In the genomic region with DNA sequence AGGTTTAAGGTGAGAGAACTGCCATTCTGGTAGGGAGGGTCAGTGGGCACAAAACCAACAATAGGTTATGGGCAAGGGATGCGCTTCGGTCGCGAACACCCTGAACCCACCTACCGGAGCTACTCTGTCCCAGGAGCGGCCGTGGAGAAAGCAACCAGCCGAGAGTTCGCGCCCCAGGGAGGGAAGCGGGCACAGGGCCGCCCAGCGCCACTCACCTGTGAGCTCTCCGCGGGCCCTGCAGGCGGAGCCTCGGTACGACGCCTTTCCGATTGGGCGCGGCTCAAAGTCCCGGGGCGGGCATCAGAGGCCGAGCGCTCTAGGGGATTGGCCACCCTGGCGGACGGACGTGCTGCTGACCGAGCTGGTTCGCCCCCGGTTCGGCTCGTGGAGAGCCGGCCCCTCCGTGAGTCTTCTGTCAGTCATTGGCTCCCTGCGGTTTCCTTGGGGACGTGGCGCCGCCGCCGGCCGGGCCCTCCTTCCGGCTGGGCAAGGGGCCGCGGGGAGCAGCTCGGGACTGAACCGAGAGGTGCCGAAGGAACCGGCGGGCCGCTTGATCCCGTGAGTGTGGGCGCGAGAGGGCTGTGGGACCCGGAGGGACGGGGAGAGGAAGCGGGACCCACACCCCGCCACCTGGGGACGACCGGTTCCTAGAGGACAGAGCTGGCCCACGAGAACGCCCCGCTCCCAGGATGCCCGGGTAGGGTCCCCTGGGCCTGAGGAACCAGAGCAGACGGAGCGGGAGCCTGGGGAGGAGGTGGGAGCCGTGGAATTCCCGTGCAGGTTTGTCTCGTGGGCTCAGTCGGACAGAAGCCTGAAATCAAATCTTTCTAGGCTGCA, we compare ENCODE assay signal across 1 cellular context.
TF ChIP-seq lines count a peak whose summit lies in the region.

A gene with protein sequence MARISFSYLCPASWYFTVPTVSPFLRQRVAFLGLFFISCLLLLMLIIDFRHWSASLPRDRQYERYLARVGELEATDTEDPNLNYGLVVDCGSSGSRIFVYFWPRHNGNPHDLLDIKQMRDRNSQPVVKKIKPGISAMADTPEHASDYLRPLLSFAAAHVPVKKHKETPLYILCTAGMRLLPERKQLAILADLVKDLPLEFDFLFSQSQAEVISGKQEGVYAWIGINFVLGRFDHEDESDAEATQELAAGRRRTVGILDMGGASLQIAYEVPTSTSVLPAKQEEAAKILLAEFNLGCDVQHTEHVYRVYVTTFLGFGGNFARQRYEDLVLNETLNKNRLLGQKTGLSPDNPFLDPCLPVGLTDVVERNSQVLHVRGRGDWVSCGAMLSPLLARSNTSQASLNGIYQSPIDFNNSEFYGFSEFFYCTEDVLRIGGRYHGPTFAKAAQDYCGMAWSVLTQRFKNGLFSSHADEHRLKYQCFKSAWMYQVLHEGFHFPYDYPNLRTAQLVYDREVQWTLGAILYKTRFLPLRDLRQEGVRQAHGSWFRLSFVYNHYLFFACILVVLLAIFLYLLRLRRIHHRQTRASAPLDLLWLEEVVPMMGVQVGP (plus strand): TSS at position 479 of the 837 bp plus-strand sequence. CDS start 448 bp downstream, outside the sequence.

TF ChIP-seq in A549, 52 proteins besides CTCF, POLR2A, EP300 and RAD21 (continued from another document):
- TF ChIP-seq TFCP2L1 (CRISPR knock-in tag; IDR thresholded peaks at IDR 0.05) = 0 out of 2 replicates have a peak, but pooled peaks have one; percentile 57
- TF ChIP-seq, protein P1, sequence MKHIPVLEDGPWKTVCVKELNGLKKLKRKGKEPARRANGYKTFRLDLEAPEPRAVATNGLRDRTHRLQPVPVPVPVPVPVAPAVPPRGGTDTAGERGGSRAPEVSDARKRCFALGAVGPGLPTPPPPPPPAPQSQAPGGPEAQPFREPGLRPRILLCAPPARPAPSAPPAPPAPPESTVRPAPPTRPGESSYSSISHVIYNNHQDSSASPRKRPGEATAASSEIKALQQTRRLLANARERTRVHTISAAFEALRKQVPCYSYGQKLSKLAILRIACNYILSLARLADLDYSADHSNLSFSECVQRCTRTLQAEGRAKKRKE (CRISPR knock-in tag; IDR thresholded peaks at IDR 0.05; ENCODE audit: low read depth) = no peak
- TF ChIP-seq JUN (IDR thresholded peaks at IDR 0.05) = 0 out of 5 replicates have a peak, but pooled peaks of 1 of the 2 experiments have one; percentile 34
- no peak for TF ChIP-seq BHLHE40 (IDR thresholded peaks at IDR 0.05; ENCODE audit: low read depth, low read length)
- no peak for TF ChIP-seq ZFP36 (IDR thresholded peaks at IDR 0.05; ENCODE audit: borderline replicate concordance, partially characterized antibody)
- TF ChIP-seq CEBPB (IDR thresholded peaks at IDR 0.05) = no peak
- TF ChIP-seq, protein P2, sequence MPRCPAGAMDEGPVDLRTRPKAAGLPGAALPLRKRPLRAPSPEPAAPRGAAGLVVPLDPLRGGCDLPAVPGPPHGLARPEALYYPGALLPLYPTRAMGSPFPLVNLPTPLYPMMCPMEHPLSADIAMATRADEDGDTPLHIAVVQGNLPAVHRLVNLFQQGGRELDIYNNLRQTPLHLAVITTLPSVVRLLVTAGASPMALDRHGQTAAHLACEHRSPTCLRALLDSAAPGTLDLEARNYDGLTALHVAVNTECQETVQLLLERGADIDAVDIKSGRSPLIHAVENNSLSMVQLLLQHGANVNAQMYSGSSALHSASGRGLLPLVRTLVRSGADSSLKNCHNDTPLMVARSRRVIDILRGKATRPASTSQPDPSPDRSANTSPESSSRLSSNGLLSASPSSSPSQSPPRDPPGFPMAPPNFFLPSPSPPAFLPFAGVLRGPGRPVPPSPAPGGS (IDR thresholded peaks at IDR 0.05) = 0 out of 3 replicates have a peak, but pooled peaks have one; percentile 30
- TF ChIP-seq CHD2 (IDR thresholded peaks at IDR 0.05; ENCODE audit: low read length, partially characterized antibody) = no peak
- TF ChIP-seq PHF8 (IDR thresholded peaks at IDR 0.05; ENCODE audit: borderline replicate concordance, low read depth) = peak; percentile 20; the same call in 1 of the 2 replicates
- TF ChIP-seq JUNB (IDR thresholded peaks at IDR 0.05) = no peak
- TF ChIP-seq, protein P3, sequence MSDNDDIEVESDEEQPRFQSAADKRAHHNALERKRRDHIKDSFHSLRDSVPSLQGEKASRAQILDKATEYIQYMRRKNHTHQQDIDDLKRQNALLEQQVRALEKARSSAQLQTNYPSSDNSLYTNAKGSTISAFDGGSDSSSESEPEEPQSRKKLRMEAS (IDR thresholded peaks at IDR 0.05) = peak; percentile 66
- no peak for TF ChIP-seq MAZ (IDR thresholded peaks at IDR 0.05; ENCODE audit: borderline replicate concordance, low read depth, low read length)
- TF ChIP-seq NPAS2 (CRISPR knock-in tag; IDR thresholded peaks at IDR 0.05; ENCODE audit: borderline replicate concordance) = no peak
- TF ChIP-seq NR3C1 (IDR thresholded peaks at IDR 0.05) = no peak
- no peak for TF ChIP-seq KDM5A (IDR thresholded peaks at IDR 0.05)
- no peak for TF ChIP-seq RCOR1 (IDR thresholded peaks at IDR 0.05; ENCODE audit: low read depth, low read length)
- no peak for TF ChIP-seq SMC3 (IDR thresholded peaks at IDR 0.05)
- no peak for TF ChIP-seq EHF (CRISPR knock-in tag; IDR thresholded peaks at IDR 0.05)
- TF ChIP-seq ZNF302 (CRISPR knock-in tag; IDR thresholded peaks at IDR 0.05) = no peak
- no peak for TF ChIP-seq SREBF2 (IDR thresholded peaks at IDR 0.05)
- no peak for TF ChIP-seq CHD4 (IDR thresholded peaks at IDR 0.05; ENCODE audit: borderline replicate concordance)
- no peak for TF ChIP-seq TP53 (CRISPR knock-in tag; IDR thresholded peaks at IDR 0.05)
- TF ChIP-seq CBX2 (IDR thresholded peaks at IDR 0.05; ENCODE audit: borderline replicate concordance, low read depth) = no peak
- TF ChIP-seq HOXB13 (CRISPR knock-in tag; IDR thresholded peaks at IDR 0.05; ENCODE audit: low read depth) = no peak
- no peak for TF ChIP-seq FOSL2 (IDR thresholded peaks at IDR 0.05)
- no peak for TF ChIP-seq FOSL2 (CRISPR knock-in tag; IDR thresholded peaks at IDR 0.05)
- no peak for TF ChIP-seq RNF2 (IDR thresholded peaks at IDR 0.05; ENCODE audit: borderline replicate concordance, low read depth)
- no peak for TF ChIP-seq GATA3 (IDR thresholded peaks at IDR 0.05; ENCODE audit: borderline replicate concordance)
- TF ChIP-seq ESRRA (IDR thresholded peaks at IDR 0.05; ENCODE audit: borderline replicate concordance, low read length) = no peak
- no peak for TF ChIP-seq FOXS1 (CRISPR knock-in tag; IDR thresholded peaks at IDR 0.05)
- TF ChIP-seq RARB (CRISPR knock-in tag; IDR thresholded peaks at IDR 0.05) = no peak
- no peak for TF ChIP-seq ZSCAN20 (CRISPR knock-in tag; IDR thresholded peaks at IDR 0.05)
- TF ChIP-seq HEYL (CRISPR knock-in tag; IDR thresholded peaks at IDR 0.05) = no peak
- TF ChIP-seq, protein P4, sequence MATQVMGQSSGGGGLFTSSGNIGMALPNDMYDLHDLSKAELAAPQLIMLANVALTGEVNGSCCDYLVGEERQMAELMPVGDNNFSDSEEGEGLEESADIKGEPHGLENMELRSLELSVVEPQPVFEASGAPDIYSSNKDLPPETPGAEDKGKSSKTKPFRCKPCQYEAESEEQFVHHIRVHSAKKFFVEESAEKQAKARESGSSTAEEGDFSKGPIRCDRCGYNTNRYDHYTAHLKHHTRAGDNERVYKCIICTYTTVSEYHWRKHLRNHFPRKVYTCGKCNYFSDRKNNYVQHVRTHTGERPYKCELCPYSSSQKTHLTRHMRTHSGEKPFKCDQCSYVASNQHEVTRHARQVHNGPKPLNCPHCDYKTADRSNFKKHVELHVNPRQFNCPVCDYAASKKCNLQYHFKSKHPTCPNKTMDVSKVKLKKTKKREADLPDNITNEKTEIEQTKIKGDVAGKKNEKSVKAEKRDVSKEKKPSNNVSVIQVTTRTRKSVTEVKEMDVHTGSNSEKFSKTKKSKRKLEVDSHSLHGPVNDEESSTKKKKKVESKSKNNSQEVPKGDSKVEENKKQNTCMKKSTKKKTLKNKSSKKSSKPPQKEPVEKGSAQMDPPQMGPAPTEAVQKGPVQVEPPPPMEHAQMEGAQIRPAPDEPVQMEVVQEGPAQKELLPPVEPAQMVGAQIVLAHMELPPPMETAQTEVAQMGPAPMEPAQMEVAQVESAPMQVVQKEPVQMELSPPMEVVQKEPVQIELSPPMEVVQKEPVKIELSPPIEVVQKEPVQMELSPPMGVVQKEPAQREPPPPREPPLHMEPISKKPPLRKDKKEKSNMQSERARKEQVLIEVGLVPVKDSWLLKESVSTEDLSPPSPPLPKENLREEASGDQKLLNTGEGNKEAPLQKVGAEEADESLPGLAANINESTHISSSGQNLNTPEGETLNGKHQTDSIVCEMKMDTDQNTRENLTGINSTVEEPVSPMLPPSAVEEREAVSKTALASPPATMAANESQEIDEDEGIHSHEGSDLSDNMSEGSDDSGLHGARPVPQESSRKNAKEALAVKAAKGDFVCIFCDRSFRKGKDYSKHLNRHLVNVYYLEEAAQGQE (IDR thresholded peaks at IDR 0.05) = no peak
- TF ChIP-seq, protein P5, sequence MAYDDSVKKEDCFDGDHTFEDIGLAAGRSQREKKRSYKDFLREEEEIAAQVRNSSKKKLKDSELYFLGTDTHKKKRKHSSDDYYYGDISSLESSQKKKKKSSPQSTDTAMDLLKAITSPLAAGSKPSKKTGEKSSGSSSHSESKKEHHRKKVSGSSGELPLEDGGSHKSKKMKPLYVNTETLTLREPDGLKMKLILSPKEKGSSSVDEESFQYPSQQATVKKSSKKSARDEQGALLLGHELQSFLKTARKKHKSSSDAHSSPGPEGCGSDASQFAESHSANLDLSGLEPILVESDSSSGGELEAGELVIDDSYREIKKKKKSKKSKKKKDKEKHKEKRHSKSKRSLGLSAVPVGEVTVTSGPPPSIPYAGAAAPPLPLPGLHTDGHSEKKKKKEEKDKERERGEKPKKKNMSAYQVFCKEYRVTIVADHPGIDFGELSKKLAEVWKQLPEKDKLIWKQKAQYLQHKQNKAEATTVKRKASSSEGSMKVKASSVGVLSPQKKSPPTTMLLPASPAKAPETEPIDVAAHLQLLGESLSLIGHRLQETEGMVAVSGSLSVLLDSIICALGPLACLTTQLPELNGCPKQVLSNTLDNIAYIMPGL (CRISPR knock-in tag; IDR thresholded peaks at IDR 0.05; ENCODE audit: borderline replicate concordance) = no peak
- TF ChIP-seq, protein P6, sequence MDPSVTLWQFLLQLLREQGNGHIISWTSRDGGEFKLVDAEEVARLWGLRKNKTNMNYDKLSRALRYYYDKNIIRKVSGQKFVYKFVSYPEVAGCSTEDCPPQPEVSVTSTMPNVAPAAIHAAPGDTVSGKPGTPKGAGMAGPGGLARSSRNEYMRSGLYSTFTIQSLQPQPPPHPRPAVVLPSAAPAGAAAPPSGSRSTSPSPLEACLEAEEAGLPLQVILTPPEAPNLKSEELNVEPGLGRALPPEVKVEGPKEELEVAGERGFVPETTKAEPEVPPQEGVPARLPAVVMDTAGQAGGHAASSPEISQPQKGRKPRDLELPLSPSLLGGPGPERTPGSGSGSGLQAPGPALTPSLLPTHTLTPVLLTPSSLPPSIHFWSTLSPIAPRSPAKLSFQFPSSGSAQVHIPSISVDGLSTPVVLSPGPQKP (IDR thresholded peaks at IDR 0.05; ENCODE audit: low read depth, low read length) = no peak
- TF ChIP-seq HOXA7 (CRISPR knock-in tag; IDR thresholded peaks at IDR 0.05) = no peak
- TF ChIP-seq KDM1A (IDR thresholded peaks at IDR 0.05; ENCODE audit: low read depth) = no peak
- no peak for TF ChIP-seq CBX8 (IDR thresholded peaks at IDR 0.05)
- no peak for TF ChIP-seq EHMT2 (IDR thresholded peaks at IDR 0.05; ENCODE audit: low read depth)
- TF ChIP-seq POLR2AphosphoS2 (conservative IDR thresholded peaks at IDR 0.05; ENCODE audit: low read length) = no peak
- TF ChIP-seq MAFK (IDR thresholded peaks at IDR 0.05; ENCODE audit: partially characterized antibody) = peak; percentile 48
- TF ChIP-seq, protein P7, sequence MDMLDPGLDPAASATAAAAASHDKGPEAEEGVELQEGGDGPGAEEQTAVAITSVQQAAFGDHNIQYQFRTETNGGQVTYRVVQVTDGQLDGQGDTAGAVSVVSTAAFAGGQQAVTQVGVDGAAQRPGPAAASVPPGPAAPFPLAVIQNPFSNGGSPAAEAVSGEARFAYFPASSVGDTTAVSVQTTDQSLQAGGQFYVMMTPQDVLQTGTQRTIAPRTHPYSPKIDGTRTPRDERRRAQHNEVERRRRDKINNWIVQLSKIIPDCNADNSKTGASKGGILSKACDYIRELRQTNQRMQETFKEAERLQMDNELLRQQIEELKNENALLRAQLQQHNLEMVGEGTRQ (IDR thresholded peaks at IDR 0.05) = no peak
- no peak for TF ChIP-seq NFE2L2 (conservative IDR thresholded peaks at IDR 0.05; ENCODE audit: low read length)
- TF ChIP-seq HDAC2 (IDR thresholded peaks at IDR 0.05) = no peak
TF ChIP-seq in A549: peak in this region for 8.
